In the genomic region with DNA sequence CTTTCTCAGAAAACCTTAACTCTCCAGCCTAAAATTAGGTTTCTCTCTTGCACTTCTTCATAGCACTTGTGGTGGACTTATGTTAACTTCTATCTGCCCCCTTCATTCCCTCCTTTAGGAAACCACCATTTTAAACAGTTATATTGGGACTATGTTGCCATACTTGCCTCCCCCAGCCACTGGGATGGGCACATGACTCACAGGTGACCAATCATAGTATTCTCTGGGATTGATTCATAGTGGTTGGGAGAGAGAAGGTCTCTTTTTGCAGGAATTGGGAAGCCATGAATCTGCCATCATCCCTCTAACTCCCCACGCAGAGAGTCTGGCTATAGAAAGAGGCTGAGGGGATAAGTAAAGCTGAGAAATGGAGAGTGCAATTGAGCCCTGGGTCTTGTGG, we compare ENCODE assay signal across 1 cellular context.
TF ChIP-seq lines count a peak whose summit lies in the region.

No MANE protein-coding gene starts in this region.

TF ChIP-seq in SK-N-SH treated with all-trans-retinoic acid at 6 μM for 48 hours, 23 proteins besides CTCF, POLR2A, EP300 and RAD21 (continued from another document):
- TF ChIP-seq, protein P1, sequence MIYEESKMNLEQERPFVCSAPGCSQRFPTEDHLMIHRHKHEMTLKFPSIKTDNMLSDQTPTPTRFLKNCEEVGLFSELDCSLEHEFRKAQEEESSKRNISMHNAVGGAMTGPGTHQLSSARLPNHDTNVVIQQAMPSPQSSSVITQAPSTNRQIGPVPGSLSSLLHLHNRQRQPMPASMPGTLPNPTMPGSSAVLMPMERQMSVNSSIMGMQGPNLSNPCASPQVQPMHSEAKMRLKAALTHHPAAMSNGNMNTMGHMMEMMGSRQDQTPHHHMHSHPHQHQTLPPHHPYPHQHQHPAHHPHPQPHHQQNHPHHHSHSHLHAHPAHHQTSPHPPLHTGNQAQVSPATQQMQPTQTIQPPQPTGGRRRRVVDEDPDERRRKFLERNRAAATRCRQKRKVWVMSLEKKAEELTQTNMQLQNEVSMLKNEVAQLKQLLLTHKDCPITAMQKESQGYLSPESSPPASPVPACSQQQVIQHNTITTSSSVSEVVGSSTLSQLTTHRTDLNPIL (CRISPR knock-in tag; IDR thresholded peaks at IDR 0.05; ENCODE audit: low read depth): no peak
- TF ChIP-seq ESRRG (CRISPR knock-in tag; IDR thresholded peaks at IDR 0.05) (no peak), TOX (CRISPR knock-in tag; IDR thresholded peaks at IDR 0.05; ENCODE audit: borderline replicate concordance) (no peak), ISL1 (CRISPR knock-in tag; IDR thresholded peaks at IDR 0.05) (no peak), TCF4 (CRISPR knock-in tag; IDR thresholded peaks at IDR 0.05; ENCODE audit: borderline replicate concordance) (no peak), RARB (CRISPR knock-in tag; IDR thresholded peaks at IDR 0.05) (no peak), ZNF565 (CRISPR knock-in tag; conservative IDR thresholded peaks at IDR 0.05; ENCODE audit: low read depth) (no peak), PPARA (CRISPR knock-in tag; IDR thresholded peaks at IDR 0.05; ENCODE audit: borderline replicate concordance) (no peak), ZNF70 (CRISPR knock-in tag; IDR thresholded peaks at IDR 0.05) (no peak), ZNF8 (CRISPR knock-in tag; IDR thresholded peaks at IDR 0.05) (no peak), ZFP30 (CRISPR knock-in tag; IDR thresholded peaks at IDR 0.05) (no peak)
- TF ChIP-seq, protein P2, sequence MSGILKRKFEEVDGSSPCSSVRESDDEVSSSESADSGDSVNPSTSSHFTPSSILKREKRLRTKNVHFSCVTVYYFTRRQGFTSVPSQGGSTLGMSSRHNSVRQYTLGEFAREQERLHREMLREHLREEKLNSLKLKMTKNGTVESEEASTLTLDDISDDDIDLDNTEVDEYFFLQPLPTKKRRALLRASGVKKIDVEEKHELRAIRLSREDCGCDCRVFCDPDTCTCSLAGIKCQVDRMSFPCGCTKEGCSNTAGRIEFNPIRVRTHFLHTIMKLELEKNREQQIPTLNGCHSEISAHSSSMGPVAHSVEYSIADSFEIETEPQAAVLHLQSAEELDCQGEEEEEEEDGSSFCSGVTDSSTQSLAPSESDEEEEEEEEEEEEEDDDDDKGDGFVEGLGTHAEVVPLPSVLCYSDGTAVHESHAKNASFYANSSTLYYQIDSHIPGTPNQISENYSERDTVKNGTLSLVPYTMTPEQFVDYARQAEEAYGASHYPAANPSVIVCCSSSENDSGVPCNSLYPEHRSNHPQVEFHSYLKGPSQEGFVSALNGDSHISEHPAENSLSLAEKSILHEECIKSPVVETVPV (CRISPR knock-in tag; IDR thresholded peaks at IDR 0.05): no peak
- TF ChIP-seq, protein P3, sequence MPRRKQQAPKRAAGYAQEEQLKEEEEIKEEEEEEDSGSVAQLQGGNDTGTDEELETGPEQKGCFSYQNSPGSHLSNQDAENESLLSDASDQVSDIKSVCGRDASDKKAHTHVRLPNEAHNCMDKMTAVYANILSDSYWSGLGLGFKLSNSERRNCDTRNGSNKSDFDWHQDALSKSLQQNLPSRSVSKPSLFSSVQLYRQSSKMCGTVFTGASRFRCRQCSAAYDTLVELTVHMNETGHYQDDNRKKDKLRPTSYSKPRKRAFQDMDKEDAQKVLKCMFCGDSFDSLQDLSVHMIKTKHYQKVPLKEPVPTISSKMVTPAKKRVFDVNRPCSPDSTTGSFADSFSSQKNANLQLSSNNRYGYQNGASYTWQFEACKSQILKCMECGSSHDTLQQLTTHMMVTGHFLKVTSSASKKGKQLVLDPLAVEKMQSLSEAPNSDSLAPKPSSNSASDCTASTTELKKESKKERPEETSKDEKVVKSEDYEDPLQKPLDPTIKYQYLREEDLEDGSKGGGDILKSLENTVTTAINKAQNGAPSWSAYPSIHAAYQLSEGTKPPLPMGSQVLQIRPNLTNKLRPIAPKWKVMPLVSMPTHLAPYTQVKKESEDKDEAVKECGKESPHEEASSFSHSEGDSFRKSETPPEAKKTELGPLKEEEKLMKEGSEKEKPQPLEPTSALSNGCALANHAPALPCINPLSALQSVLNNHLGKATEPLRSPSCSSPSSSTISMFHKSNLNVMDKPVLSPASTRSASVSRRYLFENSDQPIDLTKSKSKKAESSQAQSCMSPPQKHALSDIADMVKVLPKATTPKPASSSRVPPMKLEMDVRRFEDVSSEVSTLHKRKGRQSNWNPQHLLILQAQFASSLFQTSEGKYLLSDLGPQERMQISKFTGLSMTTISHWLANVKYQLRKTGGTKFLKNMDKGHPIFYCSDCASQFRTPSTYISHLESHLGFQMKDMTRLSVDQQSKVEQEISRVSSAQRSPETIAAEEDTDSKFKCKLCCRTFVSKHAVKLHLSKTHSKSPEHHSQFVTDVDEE (CRISPR knock-in tag; IDR thresholded peaks at IDR 0.05): no peak
- TF ChIP-seq, protein P4, sequence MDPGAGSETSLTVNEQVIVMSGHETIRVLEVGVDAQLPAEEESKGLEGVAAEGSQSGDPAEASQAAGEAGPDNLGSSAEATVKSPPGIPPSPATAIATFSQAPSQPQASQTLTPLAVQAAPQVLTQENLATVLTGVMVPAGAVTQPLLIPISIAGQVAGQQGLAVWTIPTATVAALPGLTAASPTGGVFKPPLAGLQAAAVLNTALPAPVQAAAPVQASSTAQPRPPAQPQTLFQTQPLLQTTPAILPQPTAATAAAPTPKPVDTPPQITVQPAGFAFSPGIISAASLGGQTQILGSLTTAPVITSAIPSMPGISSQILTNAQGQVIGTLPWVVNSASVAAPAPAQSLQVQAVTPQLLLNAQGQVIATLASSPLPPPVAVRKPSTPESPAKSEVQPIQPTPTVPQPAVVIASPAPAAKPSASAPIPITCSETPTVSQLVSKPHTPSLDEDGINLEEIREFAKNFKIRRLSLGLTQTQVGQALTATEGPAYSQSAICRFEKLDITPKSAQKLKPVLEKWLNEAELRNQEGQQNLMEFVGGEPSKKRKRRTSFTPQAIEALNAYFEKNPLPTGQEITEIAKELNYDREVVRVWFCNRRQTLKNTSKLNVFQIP (CRISPR knock-in tag; IDR thresholded peaks at IDR 0.05; ENCODE audit: borderline replicate concordance, low read depth): no peak
